Comparison of ENCODE assay signal across 1 cellular context in the genomic region with DNA sequence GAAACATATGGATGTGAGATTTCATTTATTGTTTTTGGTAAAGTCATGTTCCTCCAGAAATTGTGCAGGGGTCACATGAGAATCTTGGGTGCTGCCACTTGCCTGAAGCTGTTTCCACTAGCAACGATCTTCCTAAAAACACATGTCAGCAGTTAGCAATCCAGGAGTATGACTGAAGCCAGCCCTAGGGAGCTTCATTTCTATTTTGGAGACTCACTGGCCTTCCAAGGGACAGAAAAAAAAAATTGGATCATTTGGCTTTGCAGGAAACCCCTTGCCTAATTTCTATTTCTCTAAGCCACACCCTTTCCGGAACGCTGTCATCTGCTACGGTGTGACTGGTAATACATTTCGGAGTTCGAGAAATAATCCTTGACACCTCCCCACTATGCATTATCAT.
TF ChIP-seq lines count a peak whose summit lies in the region.

No MANE protein-coding gene starts in this region.

TF ChIP-seq in SK-N-SH treated with all-trans-retinoic acid at 6 μM for 48 hours, 23 proteins besides CTCF, POLR2A, EP300 and RAD21 (continued from another document):
- TF ChIP-seq, protein P1, sequence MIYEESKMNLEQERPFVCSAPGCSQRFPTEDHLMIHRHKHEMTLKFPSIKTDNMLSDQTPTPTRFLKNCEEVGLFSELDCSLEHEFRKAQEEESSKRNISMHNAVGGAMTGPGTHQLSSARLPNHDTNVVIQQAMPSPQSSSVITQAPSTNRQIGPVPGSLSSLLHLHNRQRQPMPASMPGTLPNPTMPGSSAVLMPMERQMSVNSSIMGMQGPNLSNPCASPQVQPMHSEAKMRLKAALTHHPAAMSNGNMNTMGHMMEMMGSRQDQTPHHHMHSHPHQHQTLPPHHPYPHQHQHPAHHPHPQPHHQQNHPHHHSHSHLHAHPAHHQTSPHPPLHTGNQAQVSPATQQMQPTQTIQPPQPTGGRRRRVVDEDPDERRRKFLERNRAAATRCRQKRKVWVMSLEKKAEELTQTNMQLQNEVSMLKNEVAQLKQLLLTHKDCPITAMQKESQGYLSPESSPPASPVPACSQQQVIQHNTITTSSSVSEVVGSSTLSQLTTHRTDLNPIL (CRISPR knock-in tag; IDR thresholded peaks at IDR 0.05; ENCODE audit: low read depth): no peak
- TF ChIP-seq GLIS3 (CRISPR knock-in tag; IDR thresholded peaks at IDR 0.05): no peak
- TF ChIP-seq ESRRG (CRISPR knock-in tag; IDR thresholded peaks at IDR 0.05): no peak
- TF ChIP-seq, protein P2, sequence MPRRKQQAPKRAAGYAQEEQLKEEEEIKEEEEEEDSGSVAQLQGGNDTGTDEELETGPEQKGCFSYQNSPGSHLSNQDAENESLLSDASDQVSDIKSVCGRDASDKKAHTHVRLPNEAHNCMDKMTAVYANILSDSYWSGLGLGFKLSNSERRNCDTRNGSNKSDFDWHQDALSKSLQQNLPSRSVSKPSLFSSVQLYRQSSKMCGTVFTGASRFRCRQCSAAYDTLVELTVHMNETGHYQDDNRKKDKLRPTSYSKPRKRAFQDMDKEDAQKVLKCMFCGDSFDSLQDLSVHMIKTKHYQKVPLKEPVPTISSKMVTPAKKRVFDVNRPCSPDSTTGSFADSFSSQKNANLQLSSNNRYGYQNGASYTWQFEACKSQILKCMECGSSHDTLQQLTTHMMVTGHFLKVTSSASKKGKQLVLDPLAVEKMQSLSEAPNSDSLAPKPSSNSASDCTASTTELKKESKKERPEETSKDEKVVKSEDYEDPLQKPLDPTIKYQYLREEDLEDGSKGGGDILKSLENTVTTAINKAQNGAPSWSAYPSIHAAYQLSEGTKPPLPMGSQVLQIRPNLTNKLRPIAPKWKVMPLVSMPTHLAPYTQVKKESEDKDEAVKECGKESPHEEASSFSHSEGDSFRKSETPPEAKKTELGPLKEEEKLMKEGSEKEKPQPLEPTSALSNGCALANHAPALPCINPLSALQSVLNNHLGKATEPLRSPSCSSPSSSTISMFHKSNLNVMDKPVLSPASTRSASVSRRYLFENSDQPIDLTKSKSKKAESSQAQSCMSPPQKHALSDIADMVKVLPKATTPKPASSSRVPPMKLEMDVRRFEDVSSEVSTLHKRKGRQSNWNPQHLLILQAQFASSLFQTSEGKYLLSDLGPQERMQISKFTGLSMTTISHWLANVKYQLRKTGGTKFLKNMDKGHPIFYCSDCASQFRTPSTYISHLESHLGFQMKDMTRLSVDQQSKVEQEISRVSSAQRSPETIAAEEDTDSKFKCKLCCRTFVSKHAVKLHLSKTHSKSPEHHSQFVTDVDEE (CRISPR knock-in tag; IDR thresholded peaks at IDR 0.05): no peak
- TF ChIP-seq, protein P3, sequence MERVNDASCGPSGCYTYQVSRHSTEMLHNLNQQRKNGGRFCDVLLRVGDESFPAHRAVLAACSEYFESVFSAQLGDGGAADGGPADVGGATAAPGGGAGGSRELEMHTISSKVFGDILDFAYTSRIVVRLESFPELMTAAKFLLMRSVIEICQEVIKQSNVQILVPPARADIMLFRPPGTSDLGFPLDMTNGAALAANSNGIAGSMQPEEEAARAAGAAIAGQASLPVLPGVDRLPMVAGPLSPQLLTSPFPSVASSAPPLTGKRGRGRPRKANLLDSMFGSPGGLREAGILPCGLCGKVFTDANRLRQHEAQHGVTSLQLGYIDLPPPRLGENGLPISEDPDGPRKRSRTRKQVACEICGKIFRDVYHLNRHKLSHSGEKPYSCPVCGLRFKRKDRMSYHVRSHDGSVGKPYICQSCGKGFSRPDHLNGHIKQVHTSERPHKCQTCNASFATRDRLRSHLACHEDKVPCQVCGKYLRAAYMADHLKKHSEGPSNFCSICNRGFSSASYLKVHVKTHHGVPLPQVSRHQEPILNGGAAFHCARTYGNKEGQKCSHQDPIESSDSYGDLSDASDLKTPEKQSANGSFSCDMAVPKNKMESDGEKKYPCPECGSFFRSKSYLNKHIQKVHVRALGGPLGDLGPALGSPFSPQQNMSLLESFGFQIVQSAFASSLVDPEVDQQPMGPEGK (CRISPR knock-in tag; IDR thresholded peaks at IDR 0.05; ENCODE audit: borderline replicate concordance): no peak
- TF ChIP-seq ZFP30 (CRISPR knock-in tag; IDR thresholded peaks at IDR 0.05): no peak
- TF ChIP-seq ZNF565 (CRISPR knock-in tag; conservative IDR thresholded peaks at IDR 0.05; ENCODE audit: low read depth): no peak
TF ChIP-seq in SK-N-SH treated with all-trans-retinoic acid at 6 μM for 48 hours: peak in this region for 0.
